In the genomic region with DNA sequence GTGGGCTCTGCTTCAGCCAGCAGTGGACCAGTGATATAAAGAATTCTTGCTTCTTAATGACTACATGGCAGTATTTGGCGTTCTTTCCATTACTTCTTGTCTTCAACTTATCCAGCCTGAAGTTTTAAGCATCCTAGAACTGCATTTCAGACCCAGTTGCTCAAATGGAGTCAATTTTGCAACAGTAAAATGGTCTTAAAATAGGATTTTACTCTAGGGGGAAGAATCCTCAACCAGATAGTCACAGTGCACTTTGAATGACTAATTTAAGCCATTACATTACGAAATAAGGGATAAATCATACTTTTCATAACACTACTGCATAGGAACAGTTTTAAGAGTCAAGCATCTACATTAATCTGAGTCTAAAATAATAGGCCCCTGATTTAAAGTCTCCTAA, we compare ENCODE assay signal across 8 cellular contexts. TPM values are rescaled to one million over a fixed set of nuclear protein-coding genes. Genes with fewer than 3 reads are reported as not detected.
A peak's percentile ranks its signal among the peaks of the same experiment; 100 is the strongest.
DNase-seq lines count a peak whose midpoint lies in the region; FAIRE-seq and TF ChIP-seq lines count a peak whose summit lies in the region.

No MANE protein-coding gene starts in this region.

- H3F3A ChIP-seq in PC-9 (ENCODE audit: insufficient read depth, low read depth), result peaks cover 11% of the 10 kb centered on the region; the same call in 1 of the 2 replicates

- H3K36me3 Mint-ChIP-seq in endodermal cell (ENCODE audit: low read depth) (no peaks in the 10 kb centered on the region), progenitor cell of endocrine pancreas (ENCODE audit: insufficient read depth) (no peaks in the 10 kb centered on the region)

- no peak for TF ChIP-seq POLR2A in GM12891 (IDR thresholded peaks at IDR 0.05; ENCODE audit: low read depth, low read length)

- CTCF ChIA-PET in PC-9 (lab: Charles Lee), result no interaction called here

- no peak for FAIRE-seq in GM12891 (lab: Jason Lieb, UNC)

- no peaks in the 10 kb centered on the region for H3K9me3 Mint-ChIP-seq in endodermal cell
- peaks cover 3% of the 10 kb centered on the region for H3K9me3 Mint-ChIP-seq in progenitor cell of endocrine pancreas (ENCODE audit: low read depth)

- in situ Hi-C loops in KBM-7 (cut with MboI; ENCODE audit: low pct_unique_long_range_greater_than_20kb, low sequenced_read_pairs), result no loop called here

- H3K27ac Mint-ChIP-seq in endodermal cell, result no peak overlapping the region
- no peak overlapping the region for H3K27ac Mint-ChIP-seq in progenitor cell of endocrine pancreas

- no peak overlapping the region for H3K27ac ChIP-seq in PC-9
- H3K27ac ChIP-seq in endodermal cell (ENCODE audit: low read depth, low read length), result no peak overlapping the region

- TF ChIP-seq CTCF in PC-9 (conservative IDR thresholded peaks at IDR 0.05), result no peak
- TF ChIP-seq CTCF in endodermal cell (conservative IDR thresholded peaks at IDR 0.05), result no peak
- no peak for TF ChIP-seq CTCF in progenitor cell of endocrine pancreas (IDR thresholded peaks at IDR 0.05; ENCODE audit: unreplicated experiment)

- H3K4me1 Mint-ChIP-seq in endodermal cell (peaks cover 9% of the 10 kb centered on the region), progenitor cell of endocrine pancreas (ENCODE audit: low read depth) (peaks cover 11% of the 10 kb centered on the region)

- POLR2A ChIA-PET in PC-9 (lab: Charles Lee; ENCODE audit: unreplicated experiment), result no interaction called here

- no peaks in the 10 kb centered on the region for H3K27me3 ChIP-seq in PC-9 (ENCODE audit: insufficient read depth, low read depth)
- peaks cover 46% of the 10 kb centered on the region for H3K27me3 ChIP-seq in endodermal cell (ENCODE audit: control insufficient read depth, insufficient read depth, low read length, poor library complexity, severe bottlenecking)

- H3K4me3 Mint-ChIP-seq in endodermal cell, result peak overlapping the region; percentile 84
- H3K4me3 Mint-ChIP-seq in progenitor cell of endocrine pancreas (ENCODE audit: low read depth), result peak overlapping the region; percentile 92

- H2AFZ ChIP-seq in PC-9, result peak overlapping the region; percentile 94

- no peaks in the 10 kb centered on the region for H3K36me3 ChIP-seq in PC-9 (ENCODE audit: low read depth)
- no peaks in the 10 kb centered on the region for H3K36me3 ChIP-seq in endodermal cell (ENCODE audit: control insufficient read depth, insufficient read depth, low read length)

- H3K4me3 ChIP-seq in PC-9 (peak overlapping the region; percentile 91), endodermal cell (ENCODE audit: low read length) (peak overlapping the region; percentile 93)

- intact Hi-C loops in PC-9 (cut with micrococcal nuclease; ENCODE audit: unreplicated experiment), result no loop called here

- no peaks in the 10 kb centered on the region for H4K20me1 ChIP-seq in PC-9 (ENCODE audit: insufficient read depth)

- no peak overlapping the region for H3K9ac ChIP-seq in endodermal cell (ENCODE audit: extremely low read depth, low read length, poor library complexity, severe bottlenecking)

- H3K79me2 ChIP-seq in PC-9 (ENCODE audit: low read depth), result no peaks in the 10 kb centered on the region; the same call in 1 of the 2 replicates

- H3K4me2 ChIP-seq in PC-9, result peak overlapping the region; percentile 90

- no TSS peak for BruUV-seq in PC-9 (replicated peaks; lab: Mats Ljungman, UMichigan)

- H3K9me2 ChIP-seq in PC-9 (ENCODE audit: insufficient read depth), result no peaks in the 10 kb centered on the region

- H3K4me1 ChIP-seq in PC-9 (replicated peaks; ENCODE audit: insufficient read depth), result peaks cover 13% of the 10 kb centered on the region
- no peaks in the 10 kb centered on the region for H3K4me1 ChIP-seq in endodermal cell (ENCODE audit: control insufficient read depth, insufficient read depth, low read length)

- no peaks in the 10 kb centered on the region for H3K9me3 ChIP-seq in PC-9 (ENCODE audit: insufficient read depth, low read depth)
- H3K9me3 ChIP-seq in endodermal cell (ENCODE audit: control insufficient read depth, low read length), result no peaks in the 10 kb centered on the region

- peaks cover 54% of the 10 kb centered on the region for H3K27me3 Mint-ChIP-seq in endodermal cell (ENCODE audit: insufficient read depth)
- H3K27me3 Mint-ChIP-seq in progenitor cell of endocrine pancreas, result peaks cover 35% of the 10 kb centered on the region

- WGBS in endodermal cell (ENCODE audit: insufficient coverage in 1 of 2, insufficient read length in 1 of 2), 2 experiments, result 76 to 93% methylated on average over 2 of the region's 2 CpGs

- peak; percentile 13 for DNase-seq in EL
- DNase-seq in PC-9, result no peak
- no peak for DNase-seq in endodermal cell
- no peak for DNase-seq in progenitor cell of endocrine pancreas (ENCODE audit: low spot score, unreplicated experiment)
- no peak for DNase-seq in GM12891 (ENCODE audit: insufficient read length, low spot score)
- no peak for DNase-seq in KBM-7
- no peak for DNase-seq in cerebellar nuclear complex (lab: John Stamatoyannopoulos, UW)
- DNase-seq in NCI-H2171 treated with DMSO at 0.1 percent for 48 hours (lab: John Stamatoyannopoulos, UW), result no peak

TF ChIP-seq in GM12891, 5 proteins besides CTCF, POLR2A, EP300 and RAD21:
- TF ChIP-seq POLR2AphosphoS5 (IDR thresholded peaks at IDR 0.05; ENCODE audit: low read depth, low read length) (no peak), SPI1 (IDR thresholded peaks at IDR 0.05; ENCODE audit: low read depth, low read length) (no peak), POU2F2 (IDR thresholded peaks at IDR 0.05; ENCODE audit: low read depth, low read length) (no peak)
TF ChIP-seq in GM12891: peak in this region for 0.

RNA-seq across cellular contexts. Expression of a gene that starts 1.5 kb away (rescaled TPM):
- total RNA-seq in PC-9 (2021), result 22.6 and 29.3 TPM in 2 replicates
- total RNA-seq in endodermal cell, result 1 to 10 TPM; 2.6 to 8.6 TPM
- 5.4 TPM for polyA plus RNA-seq in endodermal cell (2013, experiment 1 of 2)
- polyA plus RNA-seq in endodermal cell (2013, experiment 2 of 2), result 3.8 TPM
- 55.8 and 57.0 TPM in 2 replicates for total RNA-seq in progenitor cell of endocrine pancreas
- 219 TPM for polyA plus RNA-seq in GM12891 (2012; ENCODE audit: low read depth, missing spikeins)
